ENCODE assay signal across 8 cellular contexts in the genomic region with DNA sequence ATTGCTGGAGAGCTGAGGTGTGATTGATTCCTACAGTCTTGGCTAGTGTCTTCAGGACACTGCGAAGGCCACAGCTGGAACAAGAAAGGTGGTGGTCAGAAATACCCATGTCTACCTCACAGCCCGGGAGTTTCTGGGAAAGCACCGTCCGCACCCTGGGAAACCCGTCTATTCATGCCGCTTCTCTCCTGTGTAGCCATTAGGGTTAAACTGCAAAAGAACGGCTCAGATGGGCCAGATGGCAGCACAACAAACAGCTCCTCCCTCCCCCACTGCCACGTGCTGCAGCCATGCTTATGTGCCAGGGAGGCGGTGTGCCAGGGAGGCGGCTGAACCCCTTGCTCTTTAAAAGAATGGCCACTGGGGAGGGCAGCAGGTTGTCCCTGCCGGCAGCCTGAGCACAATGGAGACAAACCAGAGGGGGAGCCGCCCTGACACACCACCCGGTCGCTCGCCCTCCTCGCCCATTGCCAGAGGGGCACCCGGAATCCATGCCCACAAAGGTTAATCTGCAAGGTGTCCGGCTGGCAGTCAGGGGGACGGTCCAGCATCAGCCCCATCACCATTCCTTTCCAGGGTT.
A peak's percentile ranks its signal among the peaks of the same experiment; 100 is the strongest.
DNase-seq lines count a peak whose midpoint lies in the region; ATAC-seq, FAIRE-seq and TF ChIP-seq lines count a peak whose summit lies in the region.

No MANE protein-coding gene starts in this region.

- peak; percentile 79 for DNase-seq in Right ventricle myocardium inferior (ENCODE audit: missing footprints)
- no peak for DNase-seq in cardiac septum (ENCODE audit: low spot score)
- peak; percentile 37 for DNase-seq in NCI-H510A (lab: John Stamatoyannopoulos, UW)
- peak; percentile 93 for DNase-seq in hippocampal formation (lab: John Stamatoyannopoulos, UW)
- DNase-seq in sciatic nerve (ENCODE audit: low spot score) = peak; percentile 82
- DNase-seq in GM13977 (ENCODE audit: low spot score) = no peak
- DNase-seq in HTR-8/SVneo (ENCODE audit: insufficient read length, low spot score) = no peak

- ATAC-seq in Right ventricle myocardium inferior (peak; percentile 85), sciatic nerve (peak; percentile 87)

- intact Hi-C loops in Right ventricle myocardium inferior (cut with DNase I) (loop anchor here (5.0 kb wide), 2 partner anchors 80 to 120 kb away; no protein-coding TSS in a partner anchor), cardiac septum (cut with DNase I) (loop anchor here (5.0 kb wide), 1 partner anchor 80 kb away; no protein-coding TSS in a partner anchor), sciatic nerve (cut with DNase I) (no loop called here)

- peak overlapping the region; percentile 91 for H3K27ac ChIP-seq in angular gyrus (ENCODE audit: low read depth, low read length)

- no peak for FAIRE-seq in HTR-8/SVneo (lab: Jason Lieb, UNC)

- no peak for TF ChIP-seq CTCF in GM13977 (IDR thresholded peaks at IDR 0.05; ENCODE audit: extremely low read depth, insufficient read depth, missing control alignments)

- in situ Hi-C loops in GM13977 (cut with MboI; ENCODE audit: low pct_unique_long_range_greater_than_20kb, low sequenced_read_pairs, unreplicated experiment) = no loop called here

Comparison
In these comparisons a context has a peak if more than half of its experiments do, and no peak if none do; other contexts are left out.
1. DNase-seq: peak in Right ventricle myocardium inferior (single experiment), NCI-H510A (single experiment), hippocampal formation (2 of 2) and sciatic nerve (single experiment); none in cardiac septum (single experiment), GM13977 (single experiment) and HTR-8/SVneo (single experiment).